1 cellular context compared by ENCODE assay signal in genomic region chr19:5926641-5927438, GRCh38.
TF ChIP-seq lines count a peak whose summit lies in the region.

No MANE protein-coding gene starts in this region.

TF ChIP-seq in HepG2, 621 proteins besides CTCF, POLR2A, EP300 and RAD21:
- TF ChIP-seq ZNF530 (CRISPR knock-in tag; IDR thresholded peaks at IDR 0.05; ENCODE audit: low read depth) (no peak), ZFP91 (CRISPR knock-in tag; IDR thresholded peaks at IDR 0.05; ENCODE audit: borderline replicate concordance) (no peak), MXD1 (CRISPR knock-in tag; IDR thresholded peaks at IDR 0.05) (no peak), ZNF790 (CRISPR knock-in tag; IDR thresholded peaks at IDR 0.05; ENCODE audit: borderline replicate concordance) (no peak), RBM22 (optimal IDR thresholded peaks at IDR 0.05; ENCODE audit: low read length) (peak; percentile 6), HDAC2 (CRISPR knock-in tag; IDR thresholded peaks at IDR 0.05) (no peak), GLI4 (CRISPR knock-in tag; IDR thresholded peaks at IDR 0.05; ENCODE audit: borderline replicate concordance) (no peak)
